1 cellular context compared by ENCODE assay signal in the genomic region with DNA sequence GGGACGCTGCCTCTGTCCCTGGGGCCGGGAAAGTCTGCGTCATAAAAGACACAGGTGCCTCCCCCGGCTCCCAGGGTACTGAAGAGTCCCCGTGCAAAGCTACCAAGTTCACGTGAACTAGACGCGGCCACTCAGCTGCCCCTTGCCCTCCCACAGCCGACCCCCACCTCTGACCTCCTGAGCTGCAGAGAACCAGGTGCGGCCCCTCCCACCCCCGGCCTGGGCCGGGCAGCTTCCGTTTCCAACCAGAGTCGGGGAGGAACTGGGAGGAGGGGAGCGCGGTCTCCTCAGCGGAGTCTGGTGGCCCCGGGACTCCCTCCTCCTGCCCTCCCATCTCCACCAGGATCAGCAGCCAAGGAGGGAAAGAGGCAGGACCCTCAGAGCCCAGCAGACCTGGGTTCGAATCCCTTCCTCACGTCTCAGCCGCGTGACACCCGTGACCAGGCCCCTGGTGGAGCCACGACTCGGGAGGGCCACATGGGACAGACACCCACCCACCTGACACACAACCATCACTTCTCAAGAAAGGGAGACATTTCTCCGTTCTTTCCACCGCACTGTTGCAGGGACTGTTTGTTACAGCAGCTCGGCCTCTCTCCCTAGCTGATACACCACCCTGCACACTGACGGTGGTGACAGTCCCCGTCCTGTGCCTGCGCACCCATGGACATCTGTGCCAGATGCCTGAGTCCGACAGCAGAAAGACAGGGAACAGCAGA.
A peak's percentile ranks its signal among the peaks of the same experiment; 100 is the strongest.
TF ChIP-seq lines count a peak whose summit lies in the region.

No MANE protein-coding gene starts in this region.

TF ChIP-seq in HEK293, 187 proteins besides CTCF, POLR2A, EP300 and RAD21 (continued from another document):
- TF ChIP-seq, protein P1, sequence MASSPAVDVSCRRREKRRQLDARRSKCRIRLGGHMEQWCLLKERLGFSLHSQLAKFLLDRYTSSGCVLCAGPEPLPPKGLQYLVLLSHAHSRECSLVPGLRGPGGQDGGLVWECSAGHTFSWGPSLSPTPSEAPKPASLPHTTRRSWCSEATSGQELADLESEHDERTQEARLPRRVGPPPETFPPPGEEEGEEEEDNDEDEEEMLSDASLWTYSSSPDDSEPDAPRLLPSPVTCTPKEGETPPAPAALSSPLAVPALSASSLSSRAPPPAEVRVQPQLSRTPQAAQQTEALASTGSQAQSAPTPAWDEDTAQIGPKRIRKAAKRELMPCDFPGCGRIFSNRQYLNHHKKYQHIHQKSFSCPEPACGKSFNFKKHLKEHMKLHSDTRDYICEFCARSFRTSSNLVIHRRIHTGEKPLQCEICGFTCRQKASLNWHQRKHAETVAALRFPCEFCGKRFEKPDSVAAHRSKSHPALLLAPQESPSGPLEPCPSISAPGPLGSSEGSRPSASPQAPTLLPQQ (tag by site-specific recombination; IDR thresholded peaks at IDR 0.05) = no peak
- no peak for TF ChIP-seq ZNF169 (tag by site-specific recombination; IDR thresholded peaks at IDR 0.05)
- TF ChIP-seq, protein P2, sequence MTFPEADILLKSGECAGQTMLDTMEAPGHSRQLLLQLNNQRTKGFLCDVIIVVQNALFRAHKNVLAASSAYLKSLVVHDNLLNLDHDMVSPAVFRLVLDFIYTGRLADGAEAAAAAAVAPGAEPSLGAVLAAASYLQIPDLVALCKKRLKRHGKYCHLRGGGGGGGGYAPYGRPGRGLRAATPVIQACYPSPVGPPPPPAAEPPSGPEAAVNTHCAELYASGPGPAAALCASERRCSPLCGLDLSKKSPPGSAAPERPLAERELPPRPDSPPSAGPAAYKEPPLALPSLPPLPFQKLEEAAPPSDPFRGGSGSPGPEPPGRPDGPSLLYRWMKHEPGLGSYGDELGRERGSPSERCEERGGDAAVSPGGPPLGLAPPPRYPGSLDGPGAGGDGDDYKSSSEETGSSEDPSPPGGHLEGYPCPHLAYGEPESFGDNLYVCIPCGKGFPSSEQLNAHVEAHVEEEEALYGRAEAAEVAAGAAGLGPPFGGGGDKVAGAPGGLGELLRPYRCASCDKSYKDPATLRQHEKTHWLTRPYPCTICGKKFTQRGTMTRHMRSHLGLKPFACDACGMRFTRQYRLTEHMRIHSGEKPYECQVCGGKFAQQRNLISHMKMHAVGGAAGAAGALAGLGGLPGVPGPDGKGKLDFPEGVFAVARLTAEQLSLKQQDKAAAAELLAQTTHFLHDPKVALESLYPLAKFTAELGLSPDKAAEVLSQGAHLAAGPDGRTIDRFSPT (tag by site-specific recombination; IDR thresholded peaks at IDR 0.05) = no peak
- no peak for TF ChIP-seq ZNF366 (tag by site-specific recombination; conservative IDR thresholded peaks at IDR 0.05)
- TF ChIP-seq ZBTB17 (tag by site-specific recombination; IDR thresholded peaks at IDR 0.05) = no peak
- TF ChIP-seq TRIM28 (IDR thresholded peaks at IDR 0.05; ENCODE audit: borderline replicate concordance, low read length) = peak; percentile 38; the same call in 1 of the 2 replicates
- TF ChIP-seq RBAK (tag by site-specific recombination; IDR thresholded peaks at IDR 0.05) = peak; percentile 97
- no peak for TF ChIP-seq WT1 (tag by site-specific recombination; IDR thresholded peaks at IDR 0.05)
